1 cellular context compared by ENCODE assay signal in genomic region chr17:65809366-65809765, GRCh38.
TF ChIP-seq lines count a peak whose summit lies in the region.

No MANE protein-coding gene starts in this region.

TF ChIP-seq in A549, 52 proteins besides CTCF, POLR2A, EP300 and RAD21 (continued from another document):
- TF ChIP-seq, protein P1, sequence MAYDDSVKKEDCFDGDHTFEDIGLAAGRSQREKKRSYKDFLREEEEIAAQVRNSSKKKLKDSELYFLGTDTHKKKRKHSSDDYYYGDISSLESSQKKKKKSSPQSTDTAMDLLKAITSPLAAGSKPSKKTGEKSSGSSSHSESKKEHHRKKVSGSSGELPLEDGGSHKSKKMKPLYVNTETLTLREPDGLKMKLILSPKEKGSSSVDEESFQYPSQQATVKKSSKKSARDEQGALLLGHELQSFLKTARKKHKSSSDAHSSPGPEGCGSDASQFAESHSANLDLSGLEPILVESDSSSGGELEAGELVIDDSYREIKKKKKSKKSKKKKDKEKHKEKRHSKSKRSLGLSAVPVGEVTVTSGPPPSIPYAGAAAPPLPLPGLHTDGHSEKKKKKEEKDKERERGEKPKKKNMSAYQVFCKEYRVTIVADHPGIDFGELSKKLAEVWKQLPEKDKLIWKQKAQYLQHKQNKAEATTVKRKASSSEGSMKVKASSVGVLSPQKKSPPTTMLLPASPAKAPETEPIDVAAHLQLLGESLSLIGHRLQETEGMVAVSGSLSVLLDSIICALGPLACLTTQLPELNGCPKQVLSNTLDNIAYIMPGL (CRISPR knock-in tag; IDR thresholded peaks at IDR 0.05; ENCODE audit: borderline replicate concordance), result no peak
- TF ChIP-seq CEBPB (IDR thresholded peaks at IDR 0.05), result no peak
- no peak for TF ChIP-seq E2F6 (IDR thresholded peaks at IDR 0.05; ENCODE audit: borderline replicate concordance, low read depth)
- TF ChIP-seq EHMT2 (IDR thresholded peaks at IDR 0.05; ENCODE audit: low read depth), result no peak
- TF ChIP-seq NFE2L2 (conservative IDR thresholded peaks at IDR 0.05; ENCODE audit: low read length), result no peak
- TF ChIP-seq FOSL2 (IDR thresholded peaks at IDR 0.05), result no peak
- no peak for TF ChIP-seq FOSL2 (CRISPR knock-in tag; IDR thresholded peaks at IDR 0.05)
- TF ChIP-seq HES2 (IDR thresholded peaks at IDR 0.05), result no peak
